1 cellular context compared by ENCODE assay signal in genomic region chr1:170800243-170800642, GRCh38.
TF ChIP-seq lines count a peak whose summit lies in the region.

No MANE protein-coding gene starts in this region.

TF ChIP-seq in SK-N-SH treated with all-trans-retinoic acid at 6 μM for 48 hours, 23 proteins besides CTCF, POLR2A, EP300 and RAD21 (continued from another document):
- TF ChIP-seq TSHZ2 (CRISPR knock-in tag; IDR thresholded peaks at IDR 0.05) (no peak), ESRRG (CRISPR knock-in tag; IDR thresholded peaks at IDR 0.05) (no peak), POU6F1 (CRISPR knock-in tag; IDR thresholded peaks at IDR 0.05; ENCODE audit: borderline replicate concordance, low read depth) (no peak), PPARA (CRISPR knock-in tag; IDR thresholded peaks at IDR 0.05; ENCODE audit: borderline replicate concordance) (no peak)
